ENCODE assay signal across 9 cellular contexts in the genomic region with DNA sequence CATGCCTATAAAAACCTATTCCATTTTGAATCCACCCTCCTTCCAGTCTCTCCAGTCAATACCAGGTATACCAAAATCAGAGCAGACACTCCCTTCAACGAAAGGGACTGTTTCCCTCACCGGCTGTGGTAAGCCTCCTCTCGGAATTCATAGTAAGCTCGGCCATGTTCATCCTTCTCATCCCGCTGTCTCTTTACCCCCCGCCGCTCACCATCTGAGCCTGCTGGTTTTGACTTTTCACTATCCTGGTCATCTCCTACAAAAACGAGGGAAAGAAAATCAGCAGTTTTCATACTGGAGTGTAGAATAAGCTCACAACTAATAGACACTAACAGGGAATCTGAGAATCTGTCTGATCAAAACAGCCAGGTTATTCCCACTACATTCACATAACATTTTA. TPM values are rescaled to one million over a fixed set of nuclear protein-coding genes. Genes with fewer than 3 reads are reported as not detected.
DNase-seq lines count a peak whose midpoint lies in the region; ATAC-seq and TF ChIP-seq lines count a peak whose summit lies in the region.
"Had no signal": no experiment of that assay in that cellular context is flagged by ENCODE, and none has a peak within 500 bp of the region (broad histone marks: within the 10 kb centered on the region; RNA-seq: fewer than 3 reads in every experiment).

No MANE protein-coding gene starts in this region.

- peak overlapping the region; percentile 89 for H3K4me2 ChIP-seq in MM.1S (ENCODE audit: low read depth, low read length)

- peaks cover 93% of the 10 kb centered on the region for H3K36me3 Mint-ChIP-seq in CD4-positive, alpha-beta T cell (ENCODE audit: low read depth)
- peaks cover 58% of the 10 kb centered on the region for H3K36me3 Mint-ChIP-seq in nephron progenitor cell (ENCODE audit: low read depth)

- H3K36me3 ChIP-seq in MM.1S (replicated peaks; ENCODE audit: insufficient read depth, low read length), result peaks cover 37% of the 10 kb centered on the region

- H4K20me1 ChIP-seq in MM.1S (ENCODE audit: insufficient read depth, low read length), result peaks cover 10% of the 10 kb centered on the region; the same call in 1 of the 2 replicates

- no peak overlapping the region for H3K27ac ChIP-seq in CD4-positive, alpha-beta T cell (ENCODE audit: low read depth, low read length)
- no peak overlapping the region for H3K27ac ChIP-seq in MM.1S (ENCODE audit: low read length)

- intact Hi-C loops in CD4-positive, alpha-beta T cell (cut with DNase I, micrococcal nuclease), result loop anchor here in 1 of 2 experiments (1.0 kb wide), 1 partner anchor 11 kb away; no protein-coding TSS in a partner anchor

- POLR2A ChIA-PET in CD4-positive, alpha-beta T cell (lab: Charles Lee), result interaction anchor here (0.5 to 6.7 kb wide), 9 partner anchors 15 to 132 kb away, joined by 3 to 73 read pairs (median 7); a partner anchor contains a TSS

- ATAC-seq in CD4-positive, alpha-beta T cell (ENCODE audit: poor library complexity), result no peak
- no peak for ATAC-seq in HG03457 (IDR thresholded peaks at IDR 0.05; ENCODE audit: unreplicated experiment)

- H3K79me2 ChIP-seq in MM.1S (ENCODE audit: low read length), result peaks cover 85% of the 10 kb centered on the region

- peaks cover 10% of the 10 kb centered on the region; the same call in 1 of the 2 replicates for H3K4me1 ChIP-seq in MM.1S (ENCODE audit: low read length)

- peak overlapping the region; percentile 93 for H3K4me3 ChIP-seq in MM.1S (ENCODE audit: low read length)
- H3K4me3 ChIP-seq in choroid plexus epithelial cell (ENCODE audit: low read depth, low read length), result peak overlapping the region; percentile 80

- H3K27me3 ChIP-seq in CD4-positive, alpha-beta T cell (ENCODE audit: control insufficient read depth, insufficient read depth, low read length), result no peaks in the 10 kb centered on the region
- H3K27me3 ChIP-seq in MM.1S (replicated peaks; ENCODE audit: insufficient read depth, low read length), result no peaks in the 10 kb centered on the region

- peak overlapping the region; percentile 92; the same call in 1 of the 2 replicates for H3K9ac ChIP-seq in MM.1S (ENCODE audit: low read length)

- CTCF ChIA-PET in CD4-positive, alpha-beta T cell (lab: Charles Lee), result interaction anchor here (8.3 kb wide), 1 partner anchor 63 kb away, joined by 44 read pairs; a partner anchor contains a TSS

- H3K27me3 Mint-ChIP-seq in CD4-positive, alpha-beta T cell, result no peaks in the 10 kb centered on the region
- H3K27me3 Mint-ChIP-seq in nephron progenitor cell (ENCODE audit: low read depth, poor library complexity), result peaks cover 3% of the 10 kb centered on the region

- TF ChIP-seq CTCF in CD4-positive, alpha-beta T cell (IDR thresholded peaks at IDR 0.05), result no peak
- no peak for TF ChIP-seq CTCF in MM.1S (IDR thresholded peaks at IDR 0.05; ENCODE audit: low read length)
- no peak for TF ChIP-seq CTCF in choroid plexus epithelial cell (conservative IDR thresholded peaks at IDR 0.05; ENCODE audit: low read depth, low read length)
- no peak for TF ChIP-seq CTCF in nephron progenitor cell (IDR thresholded peaks at IDR 0.05)

- H3K4me3 Mint-ChIP-seq in CD4-positive, alpha-beta T cell, result peak overlapping the region; percentile 84
- H3K4me3 Mint-ChIP-seq in nephron progenitor cell, result peak overlapping the region; percentile 98

- peaks cover 81% of the 10 kb centered on the region for H3K4me1 Mint-ChIP-seq in CD4-positive, alpha-beta T cell (ENCODE audit: low read depth)
- H3K4me1 Mint-ChIP-seq in nephron progenitor cell, result peaks cover 47% of the 10 kb centered on the region

- H2AFZ ChIP-seq in MM.1S (ENCODE audit: low read length), result no peak overlapping the region

- no peaks in the 10 kb centered on the region for H3K9me3 ChIP-seq in CD4-positive, alpha-beta T cell (ENCODE audit: control insufficient read depth, low read length)
- no peaks in the 10 kb centered on the region for H3K9me3 ChIP-seq in MM.1S (replicated peaks; ENCODE audit: insufficient read depth, low read length)

- no peak for DNase-seq in CD4-positive, alpha-beta T cell
- DNase-seq in MM.1S (no peak), choroid plexus epithelial cell (ENCODE audit: low read depth) (no peak), nephron progenitor cell (no peak), NCI-H748 treated with DMSO at 0.1 percent for 48 hours (lab: John Stamatoyannopoulos, UW) (no peak), LoVo (ENCODE audit: low spot score) (no peak), hippocampal formation (lab: John Stamatoyannopoulos, UW) (no peak)
- DNase-seq: NCI-H82 had no signal

- no peaks in the 10 kb centered on the region for H3K9me2 ChIP-seq in MM.1S (replicated peaks; ENCODE audit: insufficient read depth, low read length)

- no peaks in the 10 kb centered on the region for H3K9me3 Mint-ChIP-seq in CD4-positive, alpha-beta T cell
- no peaks in the 10 kb centered on the region for H3K9me3 Mint-ChIP-seq in nephron progenitor cell

- H3K27ac Mint-ChIP-seq in CD4-positive, alpha-beta T cell, result peak overlapping the region; percentile 98
- peak overlapping the region; percentile 25 for H3K27ac Mint-ChIP-seq in nephron progenitor cell

- peaks cover 46% of the 10 kb centered on the region for H3F3A ChIP-seq in MM.1S (ENCODE audit: insufficient read depth, low read length)

RNA-seq across cellular contexts. Expression of a gene that starts 3.1 kb away (rescaled TPM):
- 10 to 100 TPM; 35.2 to 37.6 TPM for total RNA-seq in CD4-positive, alpha-beta T cell

RNA-seq across cellular contexts. Expression of a gene that starts 4.1 kb away (rescaled TPM):
- 1 to 10 TPM; 5.2 to 7.0 TPM for total RNA-seq in CD4-positive, alpha-beta T cell

RNA-seq across cellular contexts. Expression of a gene that starts 16.7 kb away (rescaled TPM):
- not detected for total RNA-seq in CD4-positive, alpha-beta T cell

RNA-seq across cellular contexts. Expression of a gene that starts 16.9 kb away (rescaled TPM):
- total RNA-seq in CD4-positive, alpha-beta T cell, result 10 to 100 TPM; 17.1 to 20.0 TPM

RNA-seq across cellular contexts. Expression of a gene that starts 29.8 kb away (rescaled TPM):
- 1 to 10 TPM; 2.3 to 3.5 TPM for total RNA-seq in CD4-positive, alpha-beta T cell
